Comparison of ENCODE assay signal across 8 cellular contexts in genomic region chr17:15999974-16000827, GRCh38. TPM values are rescaled to one million over a fixed set of nuclear protein-coding genes. Genes with fewer than 3 reads are reported as not detected.
DNase-seq lines count a peak whose midpoint lies in the region; FAIRE-seq and TF ChIP-seq lines count a peak whose summit lies in the region.

No MANE protein-coding gene starts in this region.

- H3K4me1 ChIP-seq in MM.1S (ENCODE audit: low read length) (peaks cover 12% of the 10 kb centered on the region), hepatocyte (ENCODE audit: insufficient read depth) (no peaks in the 10 kb centered on the region)

- H3K9me3 ChIP-seq in MM.1S (replicated peaks; ENCODE audit: insufficient read depth, low read length): no peaks in the 10 kb centered on the region
- H3K9me3 ChIP-seq in hepatocyte (ENCODE audit: low read depth): peaks cover 8% of the 10 kb centered on the region

- H3K27ac ChIP-seq in MM.1S (ENCODE audit: low read length) (peak overlapping the region; percentile 88), hepatocyte (peak overlapping the region; percentile 97)

- H2AFZ ChIP-seq in MM.1S (ENCODE audit: low read length) (peak overlapping the region; percentile 76), hepatocyte (peak overlapping the region; percentile 70)

- DNase-seq in NCI-H345 (lab: John Stamatoyannopoulos, UW) (peak; percentile 58), NCI-H345 treated with DMSO at 0.1 percent for 48 hours (lab: John Stamatoyannopoulos, UW; ENCODE audit: unreplicated experiment) (no peak), H54 (ENCODE audit: insufficient read length, low spot score) (peak; percentile 31), MM.1S (no peak), hepatocyte (ENCODE audit: low spot score) (peak; percentile 80), retinal pigment epithelial cell (ENCODE audit: low read depth) (no peak), RCC 7860 (ENCODE audit: low spot score) (no peak)
- no peak for DNase-seq in activated naive CD8-positive, alpha-beta T cell treated with anti-CD3 and anti-CD28 coated beads for 36 hours

- H3K36me3 Mint-ChIP-seq in activated naive CD8-positive, alpha-beta T cell treated with anti-CD3 and anti-CD28 coated beads for 36 hours: peaks cover 52% of the 10 kb centered on the region

- TF ChIP-seq CTCF in MM.1S (IDR thresholded peaks at IDR 0.05; ENCODE audit: low read length): 0 out of 2 replicates have a peak, but pooled peaks have one; percentile 7
- TF ChIP-seq CTCF in hepatocyte (IDR thresholded peaks at IDR 0.05; ENCODE audit: poor library complexity): no peak
- TF ChIP-seq CTCF in retinal pigment epithelial cell (conservative IDR thresholded peaks at IDR 0.05; ENCODE audit: low read depth, low read length): no peak

- H3K9me3 Mint-ChIP-seq in activated naive CD8-positive, alpha-beta T cell treated with anti-CD3 and anti-CD28 coated beads for 36 hours: peaks cover 4% of the 10 kb centered on the region

- H3K4me3 ChIP-seq in MM.1S (ENCODE audit: low read length): peak overlapping the region; percentile 93
- H3K4me3 ChIP-seq in hepatocyte: peak overlapping the region; percentile 83
- peak overlapping the region; percentile 69 for H3K4me3 ChIP-seq in retinal pigment epithelial cell (ENCODE audit: low read length)

- H3K9ac ChIP-seq in MM.1S (ENCODE audit: low read length): peak overlapping the region; percentile 94

- FAIRE-seq in H54 (lab: Jason Lieb, UNC) (no peak), RCC 7860 (lab: Jason Lieb, UNC) (no peak)

- H3K4me1 Mint-ChIP-seq in activated naive CD8-positive, alpha-beta T cell treated with anti-CD3 and anti-CD28 coated beads for 36 hours: peaks cover 33% of the 10 kb centered on the region

- WGBS in hepatocyte (ENCODE audit: low lambda C conversion rate, missing lambda C conversion rate): 3% methylated on average over 35 of the region's 64 CpGs

- peak overlapping the region; percentile 88 for H3K27ac Mint-ChIP-seq in activated naive CD8-positive, alpha-beta T cell treated with anti-CD3 and anti-CD28 coated beads for 36 hours

- H4K20me1 ChIP-seq in MM.1S (ENCODE audit: insufficient read depth, low read length) (peaks cover 3% of the 10 kb centered on the region; the same call in 1 of the 2 replicates), hepatocyte (ENCODE audit: insufficient read depth, poor library complexity, severe bottlenecking) (peaks cover 10% of the 10 kb centered on the region)

- peaks cover 9% of the 10 kb centered on the region for H3K36me3 ChIP-seq in MM.1S (replicated peaks; ENCODE audit: insufficient read depth, low read length)
- H3K36me3 ChIP-seq in hepatocyte (replicated peaks; ENCODE audit: insufficient read depth, low read depth): peaks cover 5% of the 10 kb centered on the region

- H3K27me3 Mint-ChIP-seq in activated naive CD8-positive, alpha-beta T cell treated with anti-CD3 and anti-CD28 coated beads for 36 hours: no peaks in the 10 kb centered on the region

- peak overlapping the region; percentile 83 for H3K4me2 ChIP-seq in MM.1S (ENCODE audit: low read depth, low read length)
- peak overlapping the region; percentile 85 for H3K4me2 ChIP-seq in hepatocyte

- H3K79me2 ChIP-seq in MM.1S (ENCODE audit: low read length) (peaks cover 32% of the 10 kb centered on the region), hepatocyte (peaks cover 48% of the 10 kb centered on the region)

- no peaks in the 10 kb centered on the region for H3K27me3 ChIP-seq in MM.1S (replicated peaks; ENCODE audit: insufficient read depth, low read length)
- H3K27me3 ChIP-seq in hepatocyte: no peaks in the 10 kb centered on the region

- no peaks in the 10 kb centered on the region for H3K9me2 ChIP-seq in MM.1S (replicated peaks; ENCODE audit: insufficient read depth, low read length)
- H3K9me2 ChIP-seq in hepatocyte (replicated peaks; ENCODE audit: insufficient read depth): no peaks in the 10 kb centered on the region

- peaks cover 6% of the 10 kb centered on the region for H3F3A ChIP-seq in MM.1S (ENCODE audit: insufficient read depth, low read length)

- TF ChIP-seq POLR2A in H54 (IDR thresholded peaks at IDR 0.05; ENCODE audit: low read depth, low read length): no peak

- H3K4me3 Mint-ChIP-seq in activated naive CD8-positive, alpha-beta T cell treated with anti-CD3 and anti-CD28 coated beads for 36 hours: peak overlapping the region; percentile 90

RNA-seq across cellular contexts. Expression of gene TTC19, which starts 0.6 kb away (rescaled TPM):
- 10 to 100 TPM; 39.7 to 41.2 TPM for total RNA-seq in activated naive CD8-positive, alpha-beta T cell treated with anti-CD3 and anti-CD28 coated beads for 36 hours
- 31.8 and 42.5 TPM in 2 replicates for total RNA-seq in hepatocyte
- 39.0 and 46.5 TPM in 2 replicates for polyA plus RNA-seq in hepatocyte

RNA-seq across cellular contexts. Expression of gene ZSWIM7, which starts 0.7 kb away (rescaled TPM):
- 10 to 100 TPM; 10.8 to 13.4 TPM for total RNA-seq in activated naive CD8-positive, alpha-beta T cell treated with anti-CD3 and anti-CD28 coated beads for 36 hours
- 22.2 and 27.0 TPM in 2 replicates for total RNA-seq in hepatocyte
- 41.8 and 46.8 TPM in 2 replicates for polyA plus RNA-seq in hepatocyte

RNA-seq across cellular contexts. Expression of gene ADORA2B, which starts 55.3 kb away (rescaled TPM):
- total RNA-seq in activated naive CD8-positive, alpha-beta T cell treated with anti-CD3 and anti-CD28 coated beads for 36 hours: 1 to 10 TPM; 7.0 to 7.1 TPM
- 9.2 and 11.4 TPM in 2 replicates for total RNA-seq in hepatocyte
- polyA plus RNA-seq in hepatocyte: 11.7 and 15.4 TPM in 2 replicates

Comparison
In these comparisons a context has a peak if more than half of its experiments do, and no peak if none do; other contexts are left out.
1. DNase-seq: peak in NCI-H345 (single experiment), H54 (single experiment) and hepatocyte (single experiment); none in NCI-H345 treated with DMSO at 0.1 percent for 48 hours (single experiment), MM.1S (single experiment), activated naive CD8-positive, alpha-beta T cell treated with anti-CD3 and anti-CD28 coated beads for 36 hours (single experiment), retinal pigment epithelial cell (single experiment) and RCC 7860 (single experiment).
2. Peak in every context shown above with its lines, with median percentiles within 50 percentile points of each other: H3K4me3 ChIP-seq.